ENCODE assay signal across 20 cellular contexts in genomic region chr2:206472094-206472493, GRCh38.
"Had no signal": no experiment of that assay in that cellular context is flagged by ENCODE, and none has a peak within 500 bp of the region (broad histone marks: within the 10 kb centered on the region; RNA-seq: fewer than 3 reads in every experiment).

No MANE protein-coding gene starts in this region.

- ATAC-seq: T-cell had no signal

- DNase-seq: activated B cell treated with CpG ODN at 0.5 μM for 24 hours; activated CD4-positive, alpha-beta memory T cell treated with anti-CD3 and anti-CD28 coated beads for 36 hours; activated CD4-positive, alpha-beta T cell treated with anti-CD3 and anti-CD28 coated beads, Interleukin-2, amount 10 ng/mL, durations not matched to agents 7 days and 5 days; activated gamma-delta T cell; activated naive CD4-positive, alpha-beta T cell treated with anti-CD3 and anti-CD28 coated beads for 36 hours; activated T-cell treated with anti-CD3 and anti-CD28 coated beads for 4 hours; activated T-cell treated with anti-CD3 and anti-CD28 coated beads, Interleukin-2, amount 50 U/mL, for 48 hours; amygdala; NCI-H1105 treated with DMSO at 0.1 percent for 48 hours; NCI-H1436 treated with DMSO at 0.1 percent for 48 hours; NCI-H187; NCI-H2081 treated with DMSO at 0.1 percent for 48 hours; NCI-H446; NCI-H524; PC-9; SIG-M5; T-cell; T-helper 2 cell; T1000 had no signal

- H3K27ac ChIP-seq: PC-9, SK-N-MC had no signal
